In genomic region chr10:48279081-48279751, GRCh38 we compare ENCODE assay signal across 14 cellular contexts. TPM values are rescaled to one million over a fixed set of nuclear protein-coding genes. Genes with fewer than 3 reads are reported as not detected.
DNase-seq lines count a peak whose midpoint lies in the region; ATAC-seq and TF ChIP-seq lines count a peak whose summit lies in the region.
"Had no signal": no experiment of that assay in that cellular context is flagged by ENCODE, and none has a peak within 500 bp of the region (broad histone marks: within the 10 kb centered on the region; RNA-seq: fewer than 3 reads in every experiment).

No MANE protein-coding gene starts in this region.

- H3K4me3 ChIP-seq in testis = no peak overlapping the region
- H3K4me3 ChIP-seq: cardiac muscle cell had no signal

- CTCF ChIA-PET in activated B cell treated with CpG ODN at 0.5 μM for 24 hours (lab: Charles Lee) = no interaction called here

- peak overlapping the region; percentile 46 for H3K4me3 Mint-ChIP-seq in activated B cell treated with CpG ODN at 0.5 μM for 24 hours
- no peak overlapping the region for H3K4me3 Mint-ChIP-seq in HFFc6
- H3K4me3 Mint-ChIP-seq: activated T-helper 1 cell treated with anti-CD3 and anti-CD28 coated beads, Interleukin-12 subunit alpha, Interleukin-12 subunit beta, Interleukin-2, Interleukin-4 antibody, amounts not matched to agents 30 ng/mL and 10 ng/mL and 1 ng/mL, durations not matched to agents 14 hours and 24 hours and 36 hours; naive thymus-derived CD4-positive, alpha-beta T cell had no signal

- POLR2A ChIA-PET in activated B cell treated with CpG ODN at 0.5 μM for 24 hours (lab: Charles Lee) = interaction anchor here (0.8 to 1.2 kb wide), 2 partner anchors 10 to 1260 kb away, joined by 3 read pairs; partner anchors contain the start of gene ERCC6

- H3K27me3 ChIP-seq in testis = no peaks in the 10 kb centered on the region
- H3K27me3 ChIP-seq: cardiac muscle cell had no signal

- TF ChIP-seq POLR2A in testis (IDR thresholded peaks at IDR 0.05) = no peak

- no peak for TF ChIP-seq CTCF in activated B cell treated with CpG ODN at 0.5 μM for 24 hours (IDR thresholded peaks at IDR 0.05)
- TF ChIP-seq CTCF in HFFc6 (IDR thresholded peaks at IDR 0.05) = no peak
- no peak for TF ChIP-seq CTCF in testis (IDR thresholded peaks at IDR 0.05)

- H3K9me3 Mint-ChIP-seq in activated B cell treated with CpG ODN at 0.5 μM for 24 hours (peaks cover 10% of the 10 kb centered on the region), HFFc6 (peaks cover 7% of the 10 kb centered on the region)

- H3K27me3 Mint-ChIP-seq in activated B cell treated with CpG ODN at 0.5 μM for 24 hours (no peaks in the 10 kb centered on the region), HFFc6 (ENCODE audit: insufficient read depth) (peaks cover 18% of the 10 kb centered on the region)

- no peak for DNase-seq in activated B cell treated with CpG ODN at 0.5 μM for 24 hours
- DNase-seq in HFFc6 = no peak
- no peak for DNase-seq in testis
- DNase-seq in NCI-H2196 (lab: John Stamatoyannopoulos, UW; ENCODE audit: unreplicated experiment) = no peak
- DNase-seq in NCI-H1092 treated with DMSO at 0.1 percent for 48 hours (lab: John Stamatoyannopoulos, UW) = no peak
- DNase-seq: Kasumi-1; naive thymus-derived CD4-positive, alpha-beta T cell; small intestine had no signal

- H3K9me3 ChIP-seq in testis = no peaks in the 10 kb centered on the region

- H3K27ac ChIP-seq in testis = no peak overlapping the region
- H3K27ac ChIP-seq: cardiac muscle cell had no signal

- ATAC-seq in GM18861 (IDR thresholded peaks at IDR 0.05; ENCODE audit: unreplicated experiment) = peak; percentile 80
- peak; percentile 82 for ATAC-seq in GM21390 (IDR thresholded peaks at IDR 0.05; ENCODE audit: unreplicated experiment)
- peak; percentile 75 for ATAC-seq in HG03025 (IDR thresholded peaks at IDR 0.05; ENCODE audit: low FRiP score, unreplicated experiment)
- ATAC-seq in activated B cell treated with CpG ODN at 0.5 μM for 24 hours (ENCODE audit: low read depth) = peak; percentile 91
- ATAC-seq: esophagus mucosa; naive thymus-derived CD4-positive, alpha-beta T cell had no signal

- peaks cover 34% of the 10 kb centered on the region for H3K4me1 Mint-ChIP-seq in activated B cell treated with CpG ODN at 0.5 μM for 24 hours
- H3K4me1 Mint-ChIP-seq in HFFc6 (ENCODE audit: low read depth) = no peaks in the 10 kb centered on the region
- H3K4me1 Mint-ChIP-seq: naive thymus-derived CD4-positive, alpha-beta T cell had no signal

- intact Hi-C loops in activated B cell treated with CpG ODN at 0.5 μM for 24 hours (cut with micrococcal nuclease) (loop anchor here (1.0 kb wide), 1 partner anchor 27 kb away; the partner anchor contains the start of gene MAPK8), testis (cut with DNase I; ENCODE audit: low total_unique reads) (no loop called here)

- no peaks in the 10 kb centered on the region for H3K4me1 ChIP-seq in testis

- H3K36me3 ChIP-seq in testis (ENCODE audit: low read depth, missing control alignments) = no peaks in the 10 kb centered on the region
- H3K36me3 ChIP-seq: cardiac muscle cell had no signal

- H3K27ac Mint-ChIP-seq in activated B cell treated with CpG ODN at 0.5 μM for 24 hours (peak overlapping the region; percentile 89), HFFc6 (no peak overlapping the region)
- H3K27ac Mint-ChIP-seq: activated T-helper 1 cell treated with anti-CD3 and anti-CD28 coated beads, Interleukin-12 subunit alpha, Interleukin-12 subunit beta, Interleukin-2, Interleukin-4 antibody, amounts not matched to agents 30 ng/mL and 10 ng/mL and 1 ng/mL, durations not matched to agents 14 hours and 24 hours and 36 hours; naive thymus-derived CD4-positive, alpha-beta T cell had no signal

- WGBS in testis, 2 donors = 94 to 100% methylated on average over 2 of the region's 2 CpGs

- H3K36me3 Mint-ChIP-seq in activated B cell treated with CpG ODN at 0.5 μM for 24 hours (ENCODE audit: low read depth) = no peaks in the 10 kb centered on the region
- no peaks in the 10 kb centered on the region; the same call in 1 of the 2 replicates for H3K36me3 Mint-ChIP-seq in HFFc6 (ENCODE audit: low read depth)

RNA-seq across cellular contexts. Expression of gene FRMPD2, which starts 4.7 kb away (rescaled TPM):
- total RNA-seq in activated B cell treated with CpG ODN at 0.5 μM for 24 hours (not detected in 2 replicates), testis (1 to 10 TPM; 6.4 to 8.3 TPM)
- not detected for total RNA-seq in HFFc6 (2021; fragmentation: NEBNext Ultra II Directional; extraction: Animal tissue kit (Norgen Biotek cat#: 25700))
- 18.7 TPM for polyA plus RNA-seq in testis (ENCODE audit: insufficient read depth, low read depth, low replicate concordance)
- total RNA-seq: activated T-helper 1 cell treated with anti-CD3 and anti-CD28 coated beads, Interleukin-12 subunit alpha, Interleukin-12 subunit beta, Interleukin-2, Interleukin-4 antibody, amounts not matched to agents 30 ng/mL and 10 ng/mL and 1 ng/mL, durations not matched to agents 14 hours and 24 hours and 36 hours; esophagus mucosa had no signal
- polyA plus RNA-seq: naive thymus-derived CD4-positive, alpha-beta T cell; small intestine had no signal

RNA-seq across cellular contexts. Expression of gene MAPK8, which starts 27.3 kb away (rescaled TPM):
- total RNA-seq in activated B cell treated with CpG ODN at 0.5 μM for 24 hours = 25.8 and 25.9 TPM in 2 replicates
- total RNA-seq in HFFc6 (2021; fragmentation: NEBNext Ultra II Directional; extraction: Animal tissue kit (Norgen Biotek cat#: 25700)) = 10 to 100 TPM; 56.3 to 96.6 (median 74.8) TPM
- 100 to 1,000 TPM in 1 of 2 donors, 10 to 100 TPM in 1; 98.8 to 114 TPM for total RNA-seq in testis
- 91.8 TPM for polyA plus RNA-seq in testis (ENCODE audit: insufficient read depth, low read depth, low replicate concordance)
